In genomic region chr9:95083086-95083768, GRCh38 we compare ENCODE assay signal across 12 cellular contexts.
DNase-seq lines count a peak whose midpoint lies in the region; ATAC-seq and TF ChIP-seq lines count a peak whose summit lies in the region.
"Had no signal": no experiment of that assay in that cellular context is flagged by ENCODE, and none has a peak within 500 bp of the region (broad histone marks: within the 10 kb centered on the region; RNA-seq: fewer than 3 reads in every experiment).

No MANE protein-coding gene starts in this region.

- DNase-seq in ascending aorta (ENCODE audit: low spot score in 2 of 2) (no peak), esophagus muscularis mucosa (ENCODE audit: extremely low spot score) (no peak), osteoblast (ENCODE audit: insufficient read length, low spot score, missing footprints) (peak; percentile 43), tibial nerve (ENCODE audit: low spot score in 2 of 2) (no peak), HT-29 (ENCODE audit: low spot score) (no peak)
- DNase-seq: colonic mucosa, NCI-H1694, NCI-H526 had no signal

- H2AFZ ChIP-seq in osteoblast (ENCODE audit: low read length), result no peak overlapping the region

- H3K79me2 ChIP-seq in osteoblast (ENCODE audit: insufficient read depth, low read length), result peaks cover 91% of the 10 kb centered on the region

- no peak overlapping the region for H3K4me2 ChIP-seq in osteoblast (ENCODE audit: insufficient read depth, low read length)

- intact Hi-C loops in ascending aorta (cut with DNase I) (loop anchor here (2.0 to 5.0 kb wide), 3 partner anchors 34 to 76 kb away; no protein-coding TSS in a partner anchor), esophagus muscularis mucosa (cut with DNase I) (loop anchor here (10.0 kb wide), 1 partner anchor 298 kb away; no protein-coding TSS in a partner anchor)

- H3K27me3 ChIP-seq in ascending aorta (no peaks in the 10 kb centered on the region), esophagus muscularis mucosa (no peaks in the 10 kb centered on the region), osteoblast (ENCODE audit: insufficient read depth, low read length) (no peaks in the 10 kb centered on the region), tibial nerve (no peaks in the 10 kb centered on the region)
- H3K27me3 ChIP-seq: colonic mucosa had no signal

- peaks cover 28 to 77% of the 10 kb centered on the region in 2 donors for H3K4me1 ChIP-seq in ascending aorta
- H3K4me1 ChIP-seq in esophagus muscularis mucosa, result peaks cover 91 to 100% (median 99%) of the 10 kb centered on the region in 4 donors
- peaks cover 8% of the 10 kb centered on the region for H3K4me1 ChIP-seq in osteoblast (ENCODE audit: insufficient read depth, low read length)
- H3K4me1 ChIP-seq in tibial nerve, result peaks cover 0 to 96% (median 63%) of the 10 kb centered on the region in 4 donors
- H3K4me1 ChIP-seq: colonic mucosa had no signal

- peaks cover 61% of the 10 kb centered on the region for H4K20me1 ChIP-seq in osteoblast (ENCODE audit: insufficient read depth, low read length)

- ATAC-seq in GM21529 (IDR thresholded peaks at IDR 0.05; ENCODE audit: unreplicated experiment) (no peak), GM21737 (IDR thresholded peaks at IDR 0.05; ENCODE audit: unreplicated experiment) (no peak)
- ATAC-seq: Panc1 had no signal

- H3K9me3 ChIP-seq in ascending aorta (no peaks in the 10 kb centered on the region), esophagus muscularis mucosa (no peaks in the 10 kb centered on the region), osteoblast (ENCODE audit: low read depth, low read length) (no peaks in the 10 kb centered on the region), tibial nerve (no peaks in the 10 kb centered on the region)
- H3K9me3 ChIP-seq: colonic mucosa had no signal

- H3K4me3 ChIP-seq in ascending aorta, result peak overlapping the region in 1 of 2 donors; percentile 37
- no peak overlapping the region for H3K4me3 ChIP-seq in esophagus muscularis mucosa
- H3K4me3 ChIP-seq in osteoblast (ENCODE audit: insufficient read depth, low read length), result no peak overlapping the region
- H3K4me3 ChIP-seq in tibial nerve, result no peak overlapping the region
- H3K4me3 ChIP-seq: colonic mucosa, lung had no signal

- TF ChIP-seq EP300 in esophagus muscularis mucosa (IDR thresholded peaks at IDR 0.05), result no peak
- TF ChIP-seq EP300 in tibial nerve (IDR thresholded peaks at IDR 0.05), result no peak

- no peak for TF ChIP-seq CTCF in ascending aorta (IDR thresholded peaks at IDR 0.05)
- TF ChIP-seq CTCF in esophagus muscularis mucosa (IDR thresholded peaks at IDR 0.05), result no peak
- no peak for TF ChIP-seq CTCF in osteoblast (IDR thresholded peaks at IDR 0.05; ENCODE audit: extremely low read depth, low read depth, low read length)
- TF ChIP-seq CTCF in tibial nerve (IDR thresholded peaks at IDR 0.05), result no peak

- H3K36me3 ChIP-seq in ascending aorta, result peaks cover 50 to 67% of the 10 kb centered on the region in 2 donors
- peaks cover 39 to 91% (median 65%) of the 10 kb centered on the region in 4 donors for H3K36me3 ChIP-seq in esophagus muscularis mucosa
- H3K36me3 ChIP-seq in osteoblast (ENCODE audit: insufficient read depth, low read length), result peaks cover 94% of the 10 kb centered on the region
- peaks cover 0 to 70% (median 11%) of the 10 kb centered on the region in 3 donors for H3K36me3 ChIP-seq in tibial nerve

- WGBS in esophagus muscularis mucosa, result 85% methylated on average over 33 of the region's 39 CpGs
- 80% methylated on average over 27 to 39 of the region's 39 CpGs for WGBS in tibial nerve, 2 donors

- no peak for TF ChIP-seq POLR2A in esophagus muscularis mucosa (IDR thresholded peaks at IDR 0.05; ENCODE audit: low read depth)
- no peak for TF ChIP-seq POLR2A in tibial nerve (IDR thresholded peaks at IDR 0.05)

- H3K27ac ChIP-seq in ascending aorta, result peak overlapping the region; percentile 84 to 95
- peak overlapping the region; percentile 86 to 95 (median 86) for H3K27ac ChIP-seq in esophagus muscularis mucosa (replicated peaks in 1 of 4)
- H3K27ac ChIP-seq in osteoblast (ENCODE audit: low read depth, low read length), result no peak overlapping the region
- H3K27ac ChIP-seq in tibial nerve, result peak overlapping the region; percentile 64 to 97 (median 89)
- H3K27ac ChIP-seq: colonic mucosa had no signal
